ENCODE assay signal across 18 cellular contexts in genomic region chr15:79919749-79920511, GRCh38. TPM values are rescaled to one million over a fixed set of nuclear protein-coding genes. Genes with fewer than 3 reads are reported as not detected.
"Had no signal": no experiment of that assay in that cellular context is flagged by ENCODE, and none has a peak within 500 bp of the region (broad histone marks: within the 10 kb centered on the region; RNA-seq: fewer than 3 reads in every experiment).

No MANE protein-coding gene starts in this region.

- H3K9me3 ChIP-seq: prostate gland had no signal

- H3K27ac ChIP-seq: breast epithelium, left ventricle myocardium inferior, prostate gland, spleen, upper lobe of left lung had no signal

- H3K4me1 ChIP-seq: breast epithelium, prostate gland had no signal

- ATAC-seq: activated naive CD8-positive, alpha-beta T cell treated with anti-CD3 and anti-CD28 coated beads, Interleukin-2, amount 50 U/mL, for 24 hours; naive thymus-derived CD4-positive, alpha-beta T cell; sciatic nerve; stimulated activated naive CD8-positive, alpha-beta T cell treated with anti-CD3 and anti-CD28 coated beads, Interleukin-15, amount 100 ng/mL, for 72 hours had no signal

- H3K27me3 ChIP-seq: breast epithelium, spleen, upper lobe of left lung had no signal

- H3K4me3 Mint-ChIP-seq: activated naive CD8-positive, alpha-beta T cell treated with anti-CD3 and anti-CD28 coated beads, Interleukin-2, amount 50 U/mL, for 24 hours; stimulated activated naive CD8-positive, alpha-beta T cell treated with anti-CD3 and anti-CD28 coated beads, Interleukin-15, amount 100 ng/mL, for 72 hours had no signal

- H3K4me3 ChIP-seq: breast epithelium, left ventricle myocardium inferior, prostate gland, upper lobe of left lung had no signal

- H3K36me3 ChIP-seq: breast epithelium had no signal

- DNase-seq: activated CD4-positive, alpha-beta T cell treated with anti-CD3 and anti-CD28 coated beads, Interleukin-2, amount 50 U/mL, for 1 hour; activated CD8-positive, alpha-beta memory T cell treated with anti-CD3 and anti-CD28 coated beads for 24 hours; activated naive CD4-positive, alpha-beta T cell treated with Interleukin-2 at 50 U/mL for 16 hours; activated naive CD8-positive, alpha-beta T cell treated with anti-CD3 and anti-CD28 coated beads, Interleukin-2, amount 50 U/mL, for 24 hours; aorta; cerebellar nuclear complex; hippocampal formation; left ventricle myocardium inferior; naive thymus-derived CD4-positive, alpha-beta T cell; stimulated activated naive CD8-positive, alpha-beta T cell treated with anti-CD3 and anti-CD28 coated beads, Interleukin-15, amount 100 ng/mL, for 72 hours had no signal

- H3K27me3 Mint-ChIP-seq: activated naive CD8-positive, alpha-beta T cell treated with anti-CD3 and anti-CD28 coated beads, Interleukin-2, amount 50 U/mL, for 24 hours; naive thymus-derived CD4-positive, alpha-beta T cell; stimulated activated naive CD8-positive, alpha-beta T cell treated with anti-CD3 and anti-CD28 coated beads, Interleukin-15, amount 100 ng/mL, for 72 hours had no signal

- H3K27ac Mint-ChIP-seq: activated naive CD8-positive, alpha-beta T cell treated with anti-CD3 and anti-CD28 coated beads, Interleukin-2, amount 50 U/mL, for 24 hours; activated T-helper 1 cell treated with anti-CD3 and anti-CD28 coated beads, Interleukin-12 subunit alpha, Interleukin-12 subunit beta, Interleukin-2, Interleukin-4 antibody, amounts not matched to agents 30 ng/mL and 10 ng/mL and 1 ng/mL, durations not matched to agents 14 hours and 24 hours and 36 hours; stimulated activated naive CD8-positive, alpha-beta T cell treated with anti-CD3 and anti-CD28 coated beads, Interleukin-15, amount 100 ng/mL, for 72 hours had no signal

RNA-seq across cellular contexts. Expression of gene BCL2A1, which starts 51.1 kb away (rescaled TPM):
- total RNA-seq: kidney epithelial cell, osteoblast had no signal
